In genomic region chr22:24341657-24342056, GRCh38 we compare ENCODE assay signal across 28 cellular contexts.
"Had no signal": no experiment of that assay in that cellular context is flagged by ENCODE, and none has a peak within 500 bp of the region (broad histone marks: within the 10 kb centered on the region; RNA-seq: fewer than 3 reads in every experiment).

No MANE protein-coding gene starts in this region.

- H3K27ac Mint-ChIP-seq: activated CD4-positive, alpha-beta T cell treated with anti-CD3 and anti-CD28 coated beads for 36 hours; activated CD4-positive, alpha-beta T cell treated with anti-CD3 and anti-CD28 coated beads, Interleukin-2, amount 10 ng/mL, durations not matched to agents 7 days and 5 days; activated CD8-positive, alpha-beta T cell treated with anti-CD3 and anti-CD28 coated beads, Interleukin-2, amount 10 ng/mL, durations not matched to agents 7 days and 5 days; activated naive CD4-positive, alpha-beta T cell treated with anti-CD3 and anti-CD28 coated beads, Interleukin-2, amount 50 U/mL, for 24 hours; activated naive CD8-positive, alpha-beta T cell treated with anti-CD3 and anti-CD28 coated beads, Interleukin-2, amount 10 ng/mL, durations not matched to agents 7 days and 5 days; activated T-helper 1 cell treated with anti-CD3 and anti-CD28 coated beads, Interleukin-12 subunit alpha, Interleukin-12 subunit beta, Interleukin-2, Interleukin-4 antibody, amounts not matched to agents 30 ng/mL and 10 ng/mL and 1 ng/mL, durations not matched to agents 14 hours and 24 hours and 36 hours had no signal

- H3K27ac ChIP-seq: ascending aorta had no signal

- ATAC-seq: activated CD4-positive, alpha-beta T cell treated with anti-CD3 and anti-CD28 coated beads for 36 hours; activated CD4-positive, CD25-positive, alpha-beta regulatory T cell treated with anti-CD3 and anti-CD28 coated beads, Interleukin-2, amount 50 U/mL, for 24 hours; activated CD8-positive, alpha-beta T cell treated with anti-CD3 and anti-CD28 coated beads, Interleukin-2, amount 10 ng/mL, durations not matched to agents 7 days and 5 days; activated T-cell treated with anti-CD3 and anti-CD28 coated beads, Interleukin-2, amount 50 U/mL, for 4 hours; Panc1; SK-N-SH treated with all-trans-retinoic acid at 6 μM for 48 hours had no signal

- H3K4me3 ChIP-seq: ascending aorta had no signal

- H3K4me1 ChIP-seq: ascending aorta had no signal

- H3K9me3 Mint-ChIP-seq: activated CD4-positive, alpha-beta T cell treated with anti-CD3 and anti-CD28 coated beads, Interleukin-2, amount 10 ng/mL, durations not matched to agents 7 days and 5 days; activated naive CD4-positive, alpha-beta T cell treated with anti-CD3 and anti-CD28 coated beads, Interleukin-2, amount 50 U/mL, for 24 hours; activated naive CD8-positive, alpha-beta T cell treated with anti-CD3 and anti-CD28 coated beads, Interleukin-2, amount 10 ng/mL, durations not matched to agents 7 days and 5 days; activated T-cell treated with anti-CD3 and anti-CD28 coated beads, Interleukin-2, amount 50 U/mL, for 4 hours; activated T-helper 1 cell treated with anti-CD3 and anti-CD28 coated beads, Interleukin-12 subunit alpha, Interleukin-12 subunit beta, Interleukin-2, Interleukin-4 antibody, amounts not matched to agents 30 ng/mL and 10 ng/mL and 1 ng/mL, durations not matched to agents 14 hours and 24 hours and 36 hours had no signal

- H3K4me1 Mint-ChIP-seq: activated CD4-positive, alpha-beta T cell treated with anti-CD3 and anti-CD28 coated beads for 36 hours; activated naive CD4-positive, alpha-beta T cell treated with anti-CD3 and anti-CD28 coated beads, Interleukin-2, amount 50 U/mL, for 24 hours had no signal

- H3K27me3 Mint-ChIP-seq: activated CD4-positive, alpha-beta T cell treated with anti-CD3 and anti-CD28 coated beads for 36 hours; activated CD4-positive, alpha-beta T cell treated with anti-CD3 and anti-CD28 coated beads, Interleukin-2, amount 10 ng/mL, durations not matched to agents 7 days and 5 days; activated naive CD4-positive, alpha-beta T cell treated with anti-CD3 and anti-CD28 coated beads, Interleukin-2, amount 50 U/mL, for 24 hours; activated naive CD8-positive, alpha-beta T cell treated with anti-CD3 and anti-CD28 coated beads, Interleukin-2, amount 10 ng/mL, durations not matched to agents 7 days and 5 days had no signal

- H3K4me3 Mint-ChIP-seq: activated CD4-positive, alpha-beta T cell treated with anti-CD3 and anti-CD28 coated beads for 36 hours; activated CD4-positive, alpha-beta T cell treated with anti-CD3 and anti-CD28 coated beads, Interleukin-2, amount 10 ng/mL, durations not matched to agents 7 days and 5 days; activated CD8-positive, alpha-beta T cell treated with anti-CD3 and anti-CD28 coated beads, Interleukin-2, amount 10 ng/mL, durations not matched to agents 7 days and 5 days; activated naive CD4-positive, alpha-beta T cell treated with anti-CD3 and anti-CD28 coated beads, Interleukin-2, amount 50 U/mL, for 24 hours; activated naive CD8-positive, alpha-beta T cell treated with anti-CD3 and anti-CD28 coated beads, Interleukin-2, amount 10 ng/mL, durations not matched to agents 7 days and 5 days; activated T-cell treated with anti-CD3 and anti-CD28 coated beads, Interleukin-2, amount 50 U/mL, for 4 hours; activated T-helper 1 cell treated with anti-CD3 and anti-CD28 coated beads, Interleukin-12 subunit alpha, Interleukin-12 subunit beta, Interleukin-2, Interleukin-4 antibody, amounts not matched to agents 30 ng/mL and 10 ng/mL and 1 ng/mL, durations not matched to agents 14 hours and 24 hours and 36 hours had no signal

- H3K9me3 ChIP-seq: ascending aorta had no signal

- DNase-seq: activated CD4-positive, alpha-beta T cell treated with anti-CD3 and anti-CD28 coated beads for 36 hours; activated CD4-positive, alpha-beta T cell treated with anti-CD3 and anti-CD28 coated beads, Interleukin-2, amount 10 ng/mL, durations not matched to agents 7 days and 5 days; activated CD4-positive, alpha-beta T cell treated with anti-CD3 and anti-CD28 coated beads, Interleukin-2, amount 50 U/mL, for 48 hours; activated CD8-positive, alpha-beta T cell treated with anti-CD3 and anti-CD28 coated beads, Interleukin-2, amount 10 ng/mL, durations not matched to agents 7 days and 5 days; activated effector memory CD4-positive, alpha-beta T cell treated with anti-CD3 and anti-CD28 coated beads, Interleukin-2, amount 50 U/mL, for 16 hours; activated naive CD4-positive, alpha-beta T cell; activated naive CD8-positive, alpha-beta T cell treated with anti-CD3 and anti-CD28 coated beads, Interleukin-2, amount 10 ng/mL, durations not matched to agents 7 days and 5 days; activated T-cell treated with anti-CD3 and anti-CD28 coated beads, Interleukin-2, amount 50 U/mL, for 4 hours; amygdala; KG1; MM.1S; MV-4-11; NCI-H1092; NCI-H1436 treated with DMSO at 0.1 percent for 48 hours; NCI-H1694 treated with DMSO at 0.1 percent for 48 hours; NCI-H2029; NCI-H345; NCI-H524 treated with DMSO at 0.1 percent for 48 hours; SHP77 treated with DMSO at 0.1 percent for 48 hours; SW 1271; T-helper 1 cell; T1000 had no signal

- H3K27me3 ChIP-seq: ascending aorta had no signal
